8 cellular contexts compared by ENCODE assay signal in the genomic region with DNA sequence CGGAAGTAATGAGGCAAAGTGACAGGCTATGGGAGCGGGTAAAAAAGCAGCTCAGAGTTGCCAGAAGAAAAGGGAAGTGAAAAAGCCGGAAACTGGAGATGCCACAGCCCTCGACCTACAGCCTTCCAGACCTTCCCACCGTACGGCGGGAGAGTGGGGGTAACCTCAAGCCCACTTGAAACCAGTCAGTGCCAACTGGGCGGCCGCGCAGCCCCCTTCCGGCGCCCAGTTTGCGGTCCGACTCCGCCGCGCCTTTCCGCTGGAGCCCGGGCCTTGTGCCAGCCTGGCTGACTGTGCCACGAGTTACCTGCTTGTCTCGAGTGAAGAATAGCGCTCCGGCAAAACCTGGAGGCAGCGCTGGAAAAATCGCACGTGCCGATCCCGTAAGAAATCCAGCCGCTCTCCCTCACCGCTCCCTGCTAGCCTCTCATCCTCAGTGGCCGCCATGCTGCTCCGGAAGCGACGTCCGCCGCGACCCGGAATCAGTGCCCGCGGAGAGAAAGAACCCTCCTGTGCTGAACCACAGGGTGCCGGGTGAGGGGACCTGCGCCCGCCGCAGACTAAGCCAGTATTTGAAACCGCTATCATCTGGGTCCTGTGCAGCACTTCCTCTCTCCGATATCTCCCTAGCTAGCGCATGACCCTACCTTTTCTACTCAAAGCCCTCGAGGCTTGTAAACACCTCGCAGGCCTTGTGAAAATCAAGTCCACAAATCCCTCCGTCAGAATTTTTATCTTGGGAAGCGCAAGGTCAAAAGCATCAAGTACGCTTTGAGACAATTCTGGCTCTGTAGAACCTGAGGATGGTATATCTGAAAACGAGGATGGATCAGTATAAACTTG. TPM values are rescaled to one million over a fixed set of nuclear protein-coding genes. Genes with fewer than 3 reads are reported as not detected.
DNase-seq lines count a peak whose midpoint lies in the region; ATAC-seq and TF ChIP-seq lines count a peak whose summit lies in the region.

Gene PGGT1B, minus strand, starts transcription at position 473 of the 843 bp plus-strand sequence. Its CDS starts 26 bp downstream, at position 447.

- no peaks in the 10 kb centered on the region for H3K9me2 ChIP-seq in OCI-LY1 (ENCODE audit: low read depth, low read length)

- H3K4me1 Mint-ChIP-seq in CD8-positive, alpha-beta T cell (ENCODE audit: low read depth): peaks cover 48% of the 10 kb centered on the region
- H3K4me1 Mint-ChIP-seq in endodermal cell: peaks cover 12% of the 10 kb centered on the region

- no peaks in the 10 kb centered on the region for H4K20me1 ChIP-seq in OCI-LY1 (ENCODE audit: insufficient read depth, low read length)

- peak within 1 kb of the TSS; percentile 98 for H3K27ac Mint-ChIP-seq in CD8-positive, alpha-beta T cell
- peak within 1 kb of the TSS; percentile 88 for H3K27ac Mint-ChIP-seq in endodermal cell

- POLR2A ChIA-PET in CD8-positive, alpha-beta T cell (lab: Charles Lee): interaction anchor here (0.9 to 1.5 kb wide), 4 partner anchors 9 to 281 kb away, joined by 3 to 5 read pairs (median 4); partner anchors contain the start of gene FEM1C

- H3K27ac ChIP-seq in CD8-positive, alpha-beta T cell (ENCODE audit: low read depth, low read length): peak within 1 kb of the TSS; percentile 62
- H3K27ac ChIP-seq in OCI-LY1 (ENCODE audit: low read depth, low read length, poor library complexity, severe bottlenecking): peak within 1 kb of the TSS; percentile 68
- peak within 1 kb of the TSS; percentile 55 for H3K27ac ChIP-seq in endodermal cell (ENCODE audit: low read depth, low read length)
- peak within 1 kb of the TSS; percentile 82 for H3K27ac ChIP-seq in mesodermal cell (ENCODE audit: low read depth, low read length, severe bottlenecking)

- H3K9ac ChIP-seq in OCI-LY1 (ENCODE audit: low read length) (peak within 1 kb of the TSS; percentile 87), endodermal cell (ENCODE audit: extremely low read depth, low read length, poor library complexity, severe bottlenecking) (peak within 1 kb of the TSS; percentile 82)

- H3K9me3 Mint-ChIP-seq in CD8-positive, alpha-beta T cell: no peaks in the 10 kb centered on the region
- H3K9me3 Mint-ChIP-seq in endodermal cell: no peaks in the 10 kb centered on the region

- H3F3A ChIP-seq in OCI-LY1 (ENCODE audit: insufficient read depth, low read length): no peaks in the 10 kb centered on the region

- H3K27me3 Mint-ChIP-seq in CD8-positive, alpha-beta T cell (ENCODE audit: low read depth): no peaks in the 10 kb centered on the region
- H3K27me3 Mint-ChIP-seq in endodermal cell (ENCODE audit: insufficient read depth): no peaks in the 10 kb centered on the region

- H3K4me1 ChIP-seq in CD8-positive, alpha-beta T cell (ENCODE audit: insufficient read depth, low read length): peaks cover 28% of the 10 kb centered on the region
- H3K4me1 ChIP-seq in OCI-LY1 (ENCODE audit: insufficient read depth, low read length, severe bottlenecking): peaks cover 25% of the 10 kb centered on the region
- H3K4me1 ChIP-seq in endodermal cell (ENCODE audit: control insufficient read depth, insufficient read depth, low read length): no peaks in the 10 kb centered on the region
- no peaks in the 10 kb centered on the region for H3K4me1 ChIP-seq in mesodermal cell (ENCODE audit: control insufficient read depth, insufficient read depth, low read length, poor library complexity, severe bottlenecking)

- WGBS in endodermal cell (ENCODE audit: insufficient coverage in 1 of 2, insufficient read length in 1 of 2), 2 experiments: 2 to 16% methylated on average over 9 to 53 of the region's 53 CpGs
- 2% methylated on average over 41 to 48 of the region's 53 CpGs for WGBS in mesodermal cell (ENCODE audit: insufficient coverage in 2 of 2), 2 experiments

- H3K4me2 ChIP-seq in OCI-LY1 (ENCODE audit: low read length): peak within 1 kb of the TSS; percentile 77

- peak within 1 kb of the TSS; percentile 82 for H3K4me3 ChIP-seq in CD8-positive, alpha-beta T cell (ENCODE audit: low read depth, low read length)
- H3K4me3 ChIP-seq in OCI-LY1 (ENCODE audit: low read depth, low read length, poor library complexity, severe bottlenecking) (peak within 1 kb of the TSS; percentile 79), endodermal cell (ENCODE audit: low read length) (peak within 1 kb of the TSS; percentile 92), mesodermal cell (ENCODE audit: extremely low read depth, insufficient read depth, low read length, poor library complexity, severe bottlenecking) (peak within 1 kb of the TSS; percentile 81)

- peak within 1 kb of the TSS; percentile 90 for H2AFZ ChIP-seq in OCI-LY1 (ENCODE audit: low read length)

- no peaks in the 10 kb centered on the region for H3K9me3 ChIP-seq in CD8-positive, alpha-beta T cell (ENCODE audit: low read length)
- no peaks in the 10 kb centered on the region for H3K9me3 ChIP-seq in OCI-LY1 (ENCODE audit: low read length)
- H3K9me3 ChIP-seq in endodermal cell (ENCODE audit: control insufficient read depth, low read length): no peaks in the 10 kb centered on the region
- no peaks in the 10 kb centered on the region for H3K9me3 ChIP-seq in mesodermal cell (ENCODE audit: control insufficient read depth, low read length)

- CTCF ChIA-PET in CD8-positive, alpha-beta T cell (lab: Charles Lee): interaction anchor here (1.0 to 1.6 kb wide), 4 partner anchors 9 to 313 kb away, joined by 3 to 4 read pairs (median 4); no protein-coding TSS in a partner anchor

- no peaks in the 10 kb centered on the region for H3K27me3 ChIP-seq in CD8-positive, alpha-beta T cell (ENCODE audit: insufficient read depth, low read length)
- no peaks in the 10 kb centered on the region for H3K27me3 ChIP-seq in OCI-LY1 (ENCODE audit: insufficient read depth, low read length)
- H3K27me3 ChIP-seq in endodermal cell (ENCODE audit: control insufficient read depth, insufficient read depth, low read length, poor library complexity, severe bottlenecking): no peaks in the 10 kb centered on the region

- H3K79me2 ChIP-seq in OCI-LY1 (ENCODE audit: insufficient read depth, low read length): peaks cover 44% of the 10 kb centered on the region

- H3K36me3 Mint-ChIP-seq in CD8-positive, alpha-beta T cell: peaks cover 25% of the 10 kb centered on the region
- H3K36me3 Mint-ChIP-seq in endodermal cell (ENCODE audit: low read depth): peaks cover 10% of the 10 kb centered on the region

- peak; percentile 94 for ATAC-seq in CD8-positive, alpha-beta T cell
- peak; percentile 93 for ATAC-seq in GM19455 (IDR thresholded peaks at IDR 0.05; ENCODE audit: unreplicated experiment)
- ATAC-seq in HG03575 (IDR thresholded peaks at IDR 0.05; ENCODE audit: extremely low read depth, insufficient number of reproducible peaks, low FRiP score, unreplicated experiment): peak; percentile 70

- peak within 1 kb of the TSS; percentile 94 for H3K4me3 Mint-ChIP-seq in CD8-positive, alpha-beta T cell
- peak within 1 kb of the TSS; percentile 75 for H3K4me3 Mint-ChIP-seq in endodermal cell

- TF ChIP-seq CTCF in CD8-positive, alpha-beta T cell (IDR thresholded peaks at IDR 0.05): no peak
- TF ChIP-seq CTCF in OCI-LY1 (IDR thresholded peaks at IDR 0.05; ENCODE audit: low read length): no peak
- TF ChIP-seq CTCF in endodermal cell (conservative IDR thresholded peaks at IDR 0.05): no peak

- H3K36me3 ChIP-seq in CD8-positive, alpha-beta T cell (ENCODE audit: insufficient read depth, low read length): no peaks in the 10 kb centered on the region
- H3K36me3 ChIP-seq in OCI-LY1 (ENCODE audit: insufficient read depth, low read length) (peaks cover 10% of the 10 kb centered on the region), endodermal cell (ENCODE audit: control insufficient read depth, insufficient read depth, low read length) (no peaks in the 10 kb centered on the region), mesodermal cell (ENCODE audit: control insufficient read depth, insufficient read depth, low read length) (peaks cover 3% of the 10 kb centered on the region)

- intact Hi-C loops in CD8-positive, alpha-beta T cell (cut with DNase I, micrococcal nuclease): loop anchor here (1.0 to 10.0 kb wide), 8 partner anchors 34 to 1748 kb away; partner anchors contain the start of genes AP3S1 (in 2 of the 2), ATG12 (in 2 of the 2), CCDC112 (in 1 of the 2) and TMED7 (in 1 of the 2)

- DNase-seq in CD8-positive, alpha-beta T cell: peak; percentile 37 to 83 (median 65)
- peak; percentile 51 for DNase-seq in activated CD8-positive, alpha-beta memory T cell treated with anti-CD3 and anti-CD28 coated beads, Interleukin-2, amount 50 U/mL, for 24 hours (ENCODE audit: extremely low read depth)
- peak; percentile 94 for DNase-seq in endodermal cell
- peak; percentile 44 to 49 for DNase-seq in stimulated activated CD8-positive, alpha-beta memory T cell treated with anti-CD3 and anti-CD28 coated beads, Interleukin-15, amount 100 ng/mL, for 4 hours (ENCODE audit: low read depth in 2 of 2)

RNA-seq across cellular contexts. Expression of gene PGGT1B, which starts in this region (rescaled TPM):
- total RNA-seq in CD8-positive, alpha-beta T cell: 10 to 100 TPM; 55.2 to 57.0 TPM
- total RNA-seq in endodermal cell: 10 to 100 TPM; 43.7 to 44.9 TPM
- polyA plus RNA-seq in endodermal cell (2013, experiment 1 of 2): 14.6 TPM
- 10.3 TPM for polyA plus RNA-seq in endodermal cell (2013, experiment 2 of 2)
- polyA plus RNA-seq in mesodermal cell (2013, experiment 1 of 2): 9.5 TPM
- 7.2 TPM for polyA plus RNA-seq in mesodermal cell (2013, experiment 2 of 2)

Comparison
In these comparisons a context has a peak if more than half of its experiments do, and no peak if none do; other contexts are left out.
1. Peak in every context shown above with its lines: DNase-seq, ATAC-seq, H3K4me3 ChIP-seq and H3K27ac ChIP-seq.